ENCODE assay signal across 35 cellular contexts in the genomic region with DNA sequence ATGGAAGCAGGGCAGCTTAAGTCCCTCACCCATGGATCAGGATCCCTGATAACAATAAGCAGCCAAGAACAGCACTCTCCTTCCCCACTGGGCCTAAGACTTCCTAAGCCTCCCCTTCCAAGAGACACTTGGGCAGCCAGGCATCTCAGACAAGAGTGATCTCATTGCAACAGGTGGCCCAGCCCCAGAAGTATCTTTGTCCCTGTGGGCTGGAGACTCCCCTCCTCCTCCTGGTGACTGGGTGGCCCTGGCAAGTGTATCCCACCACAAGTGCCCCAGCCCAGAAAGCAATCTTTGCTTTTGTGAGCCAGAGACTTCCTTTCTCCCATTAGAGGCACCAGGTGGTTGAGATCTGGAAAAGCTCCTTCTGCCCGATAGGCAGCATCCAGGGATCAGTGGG.
"Had no signal": no experiment of that assay in that cellular context is flagged by ENCODE, and none has a peak within 500 bp of the region (broad histone marks: within the 10 kb centered on the region; RNA-seq: fewer than 3 reads in every experiment).

No MANE protein-coding gene starts in this region.

- H3K36me3 Mint-ChIP-seq: activated CD4-positive, alpha-beta memory T cell treated with anti-CD3 and anti-CD28 coated beads for 36 hours; activated naive CD8-positive, alpha-beta T cell treated with anti-CD3 and anti-CD28 coated beads for 36 hours had no signal

- H3K9me3 ChIP-seq: adrenal gland, body of pancreas, breast epithelium had no signal

- H3K4me1 ChIP-seq: adrenal gland, body of pancreas, breast epithelium had no signal

- ATAC-seq: activated CD8-positive, alpha-beta T cell treated with anti-CD3 and anti-CD28 coated beads for 36 hours; activated naive CD4-positive, alpha-beta T cell treated with anti-CD3 and anti-CD28 coated beads, Interleukin-2, amount 50 U/mL, for 72 hours; activated T-cell treated with anti-CD3 and anti-CD28 coated beads, Interleukin-2, amount 50 U/mL, for 4 hours; activated T-cell treated with anti-CD3 and anti-CD28 coated beads, Interleukin-2, amount 50 U/mL, for 72 hours; activated T-helper 17 cell treated with anti-CD3 and anti-CD28 coated beads, Interleukin-2, amount 50 U/mL, for 72 hours; body of pancreas had no signal

- H3K27ac Mint-ChIP-seq: activated B cell treated with CpG ODN at 0.5 μM for 24 hours; activated CD4-positive, alpha-beta memory T cell treated with anti-CD3 and anti-CD28 coated beads for 36 hours; activated CD4-positive, alpha-beta T cell treated with anti-CD3 and anti-CD28 coated beads, Interleukin-2, amount 10 ng/mL, durations not matched to agents 24 days and 14 days; activated CD8-positive, alpha-beta T cell treated with anti-CD3 and anti-CD28 coated beads for 36 hours; activated naive CD4-positive, alpha-beta T cell treated with anti-CD3 and anti-CD28 coated beads for 36 hours; activated naive CD4-positive, alpha-beta T cell treated with anti-CD3 and anti-CD28 coated beads, Interleukin-2, amount 50 U/mL, for 72 hours; activated naive CD8-positive, alpha-beta T cell treated with anti-CD3 and anti-CD28 coated beads for 36 hours; activated T-cell treated with anti-CD3 and anti-CD28 coated beads, Interleukin-2, amount 50 U/mL, for 72 hours; activated T-helper 1 cell treated with anti-CD3 and anti-CD28 coated beads, Interleukin-12 subunit alpha, Interleukin-12 subunit beta, Interleukin-2, Interleukin-4 antibody, amounts not matched to agents 30 ng/mL and 10 ng/mL and 1 ng/mL, durations not matched to agents 14 hours and 24 hours and 36 hours; activated T-helper 17 cell treated with anti-CD3 and anti-CD28 coated beads, Interleukin-2, amount 50 U/mL, for 72 hours; T-helper 1 cell treated with Interleukin-12 subunit alpha and Interleukin-12 subunit beta and Interleukin-4 antibody, amounts not matched to agents 30 μg/mL and 1 μg/mL, for 36 hours; T-helper 2 cell treated with Interferon-gamma antibody and Interleukin-4, amounts not matched to agents 5 μg/mL and 100 μg/mL, for 36 hours had no signal

- DNase-seq: activated B cell treated with CpG ODN at 0.5 μM for 24 hours; activated CD4-positive, alpha-beta memory T cell treated with anti-CD3 and anti-CD28 coated beads for 36 hours; activated CD4-positive, alpha-beta T cell treated with anti-CD3 and anti-CD28 coated beads for 4 hours; activated CD4-positive, alpha-beta T cell treated with anti-CD3 and anti-CD28 coated beads, Interleukin-2, amount 10 ng/mL, durations not matched to agents 24 days and 14 days; activated CD4-positive, alpha-beta T cell treated with anti-CD3 and anti-CD28 coated beads, Interleukin-2, amount 50 U/mL, for 1 hour; activated CD4-positive, alpha-beta T cell treated with anti-CD3 and anti-CD28 coated beads, Interleukin-2, amount 50 U/mL, for 4 hours; activated CD4-positive, CD25-positive, alpha-beta regulatory T cell treated with anti-CD3 and anti-CD28 coated beads, Interleukin-2, amount 50 U/mL, for 72 hours; activated CD8-positive, alpha-beta memory T cell treated with anti-CD3 and anti-CD28 coated beads, Interleukin-2, amount 50 U/mL, for 4 hours; activated CD8-positive, alpha-beta T cell treated with anti-CD3 and anti-CD28 coated beads for 36 hours; activated effector memory CD4-positive, alpha-beta T cell treated with anti-CD3 and anti-CD28 coated beads, Interleukin-2, amount 50 U/mL, for 16 hours; activated gamma-delta T cell treated with Interleukin-2 at 50 U/mL for 16 hours; activated naive CD4-positive, alpha-beta T cell; activated naive CD4-positive, alpha-beta T cell treated with anti-CD3 and anti-CD28 coated beads for 36 hours; activated naive CD4-positive, alpha-beta T cell treated with anti-CD3 and anti-CD28 coated beads, Interleukin-2, amount 50 U/mL, for 16 hours; activated naive CD8-positive, alpha-beta T cell treated with anti-CD3 and anti-CD28 coated beads for 36 hours; activated T-cell treated with anti-CD3 and anti-CD28 coated beads for 4 hours; activated T-cell treated with anti-CD3 and anti-CD28 coated beads, Interleukin-2, amount 50 U/mL, for 1 hour; activated T-cell treated with anti-CD3 and anti-CD28 coated beads, Interleukin-2, amount 50 U/mL, for 4 hours; activated T-cell treated with anti-CD3 and anti-CD28 coated beads, Interleukin-2, amount 50 U/mL, for 72 hours; adrenal gland; amniotic stem cell; aorta; body of pancreas; brain microvascular endothelial cell; central memory CD4-positive, alpha-beta T cell; T-helper 1 cell; T-helper 2 cell; T-helper 9 cell had no signal

- H3K4me3 ChIP-seq: adrenal gland, body of pancreas, breast epithelium had no signal

- H3K36me3 ChIP-seq: adrenal gland, brain microvascular endothelial cell, breast epithelium had no signal

- H3K27ac ChIP-seq: adrenal gland, body of pancreas, brain microvascular endothelial cell, breast epithelium, VCaP had no signal

- H3K9me3 Mint-ChIP-seq: activated CD4-positive, alpha-beta memory T cell treated with anti-CD3 and anti-CD28 coated beads for 36 hours; activated CD8-positive, alpha-beta T cell treated with anti-CD3 and anti-CD28 coated beads for 36 hours; activated naive CD4-positive, alpha-beta T cell treated with anti-CD3 and anti-CD28 coated beads for 36 hours; activated naive CD8-positive, alpha-beta T cell treated with anti-CD3 and anti-CD28 coated beads for 36 hours; activated T-cell treated with anti-CD3 and anti-CD28 coated beads, Interleukin-2, amount 50 U/mL, for 4 hours; T-helper 1 cell treated with Interleukin-12 subunit alpha and Interleukin-12 subunit beta and Interleukin-4 antibody, amounts not matched to agents 30 μg/mL and 1 μg/mL, for 36 hours; T-helper 2 cell treated with Interferon-gamma antibody and Interleukin-4, amounts not matched to agents 5 μg/mL and 100 μg/mL, for 36 hours had no signal

- H3K4me3 Mint-ChIP-seq: activated B cell treated with CpG ODN at 0.5 μM for 24 hours; activated CD4-positive, alpha-beta memory T cell treated with anti-CD3 and anti-CD28 coated beads for 36 hours; activated CD4-positive, alpha-beta T cell treated with anti-CD3 and anti-CD28 coated beads, Interleukin-2, amount 10 ng/mL, durations not matched to agents 24 days and 14 days; activated CD8-positive, alpha-beta T cell treated with anti-CD3 and anti-CD28 coated beads for 36 hours; activated naive CD4-positive, alpha-beta T cell treated with anti-CD3 and anti-CD28 coated beads for 36 hours; activated naive CD8-positive, alpha-beta T cell treated with anti-CD3 and anti-CD28 coated beads for 36 hours; activated T-cell treated with anti-CD3 and anti-CD28 coated beads, Interleukin-2, amount 50 U/mL, for 4 hours; activated T-cell treated with anti-CD3 and anti-CD28 coated beads, Interleukin-2, amount 50 U/mL, for 72 hours; activated T-helper 1 cell treated with anti-CD3 and anti-CD28 coated beads, Interleukin-12 subunit alpha, Interleukin-12 subunit beta, Interleukin-2, Interleukin-4 antibody, amounts not matched to agents 30 ng/mL and 10 ng/mL and 1 ng/mL, durations not matched to agents 14 hours and 24 hours and 36 hours; activated T-helper 17 cell treated with anti-CD3 and anti-CD28 coated beads, Interleukin-2, amount 50 U/mL, for 72 hours; T-helper 1 cell treated with Interleukin-12 subunit alpha and Interleukin-12 subunit beta and Interleukin-4 antibody, amounts not matched to agents 30 μg/mL and 1 μg/mL, for 36 hours; T-helper 2 cell treated with Interferon-gamma antibody and Interleukin-4, amounts not matched to agents 5 μg/mL and 100 μg/mL, for 36 hours had no signal

- H3K4me1 Mint-ChIP-seq: activated B cell treated with CpG ODN at 0.5 μM for 24 hours; activated T-helper 17 cell treated with anti-CD3 and anti-CD28 coated beads, Interleukin-2, amount 50 U/mL, for 72 hours had no signal
